ENCODE assay signal across 22 cellular contexts in genomic region chr2:70546885-70547284, GRCh38. TPM values are rescaled to one million over a fixed set of nuclear protein-coding genes. Genes with fewer than 3 reads are reported as not detected.
"Had no signal": no experiment of that assay in that cellular context is flagged by ENCODE, and none has a peak within 500 bp of the region (broad histone marks: within the 10 kb centered on the region; RNA-seq: fewer than 3 reads in every experiment).

No MANE protein-coding gene starts in this region.

- H3K27ac ChIP-seq: SJSA1, SK-N-MC had no signal

- H3K4me1 ChIP-seq: SJSA1 had no signal

- H3K36me3 ChIP-seq: MG63, SJSA1 had no signal

- H3K9me3 ChIP-seq: MG63, SJSA1 had no signal

- H3K4me3 ChIP-seq: MG63, SJSA1, SK-N-MC had no signal

- DNase-seq: Karpas-422; KG1; MG63; NCI-H1092; NCI-H1105 treated with DMSO at 0.1 percent for 48 hours; NCI-H1417 treated with DMSO at 0.1 percent for 48 hours; NCI-H146; NCI-H1694 treated with DMSO at 0.1 percent for 48 hours; NCI-H1930; NCI-H2081; NCI-H2171; NCI-H446; NCI-H510A; NCI-H524 treated with DMSO at 0.1 percent for 48 hours; NCI-H69; NCI-H774; NK-92 treated with Interleukin-12 subunit alpha and Interleukin-12 subunit beta, amount 100 ng/mL, for 24 hours; Right ventricle myocardium superior; SIG-M5 had no signal

RNA-seq across cellular contexts. Expression of gene TGFA, which starts 6.7 kb away (rescaled TPM):
- total RNA-seq: OCI-LY7 had no signal
